Comparison of ENCODE assay signal across 1 cellular context in genomic region chr19:3986260-3987041, GRCh38.
TF ChIP-seq lines count a peak whose summit lies in the region.

No MANE protein-coding gene starts in this region.

TF ChIP-seq in HEK293, 187 proteins besides CTCF, POLR2A, EP300 and RAD21 (continued from another document and continues in another):
- TF ChIP-seq, protein P1, sequence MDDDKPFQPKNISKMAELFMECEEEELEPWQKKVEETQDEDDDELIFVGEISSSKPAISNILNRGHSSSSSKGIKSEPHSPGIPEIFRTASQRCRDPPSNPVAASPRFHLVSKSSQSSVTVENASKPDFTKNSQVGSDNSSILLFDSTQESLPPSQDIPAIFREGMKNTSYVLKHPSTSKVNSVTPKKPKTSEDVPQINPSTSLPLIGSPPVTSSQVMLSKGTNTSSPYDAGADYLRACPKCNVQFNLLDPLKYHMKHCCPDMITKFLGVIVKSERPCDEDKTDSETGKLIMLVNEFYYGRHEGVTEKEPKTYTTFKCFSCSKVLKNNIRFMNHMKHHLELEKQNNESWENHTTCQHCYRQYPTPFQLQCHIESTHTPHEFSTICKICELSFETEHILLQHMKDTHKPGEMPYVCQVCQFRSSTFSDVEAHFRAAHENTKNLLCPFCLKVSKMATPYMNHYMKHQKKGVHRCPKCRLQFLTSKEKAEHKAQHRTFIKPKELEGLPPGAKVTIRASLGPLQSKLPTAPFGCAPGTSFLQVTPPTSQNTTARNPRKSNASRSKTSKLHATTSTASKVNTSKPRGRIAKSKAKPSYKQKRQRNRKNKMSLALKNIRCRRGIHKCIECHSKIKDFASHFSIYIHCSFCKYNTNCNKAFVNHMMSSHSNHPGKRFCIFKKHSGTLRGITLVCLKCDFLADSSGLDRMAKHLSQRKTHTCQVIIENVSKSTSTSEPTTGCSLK (tag by site-specific recombination; IDR thresholded peaks at IDR 0.05), result no peak
- TF ChIP-seq ZNF302 (tag by site-specific recombination; IDR thresholded peaks at IDR 0.05; ENCODE audit: low read depth), result no peak
- no peak; the same call in 1 of the 2 replicates for TF ChIP-seq BCL11A (tag by site-specific recombination; IDR thresholded peaks at IDR 0.05; ENCODE audit: low read depth)
- no peak for TF ChIP-seq ZNF785 (tag by site-specific recombination; IDR thresholded peaks at IDR 0.05)
- no peak for TF ChIP-seq ZNF416 (tag by site-specific recombination; IDR thresholded peaks at IDR 0.05)
- TF ChIP-seq SP2 (tag by site-specific recombination; IDR thresholded peaks at IDR 0.05), result no peak
- no peak for TF ChIP-seq ZNF292 (tag by site-specific recombination; IDR thresholded peaks at IDR 0.05; ENCODE audit: borderline replicate concordance, low read depth)
- no peak for TF ChIP-seq ZNF433 (tag by site-specific recombination; IDR thresholded peaks at IDR 0.05; ENCODE audit: low read depth)
- TF ChIP-seq ZBTB20 (tag by site-specific recombination; IDR thresholded peaks at IDR 0.05), result no peak
- no peak for TF ChIP-seq ZNF544 (tag by site-specific recombination; IDR thresholded peaks at IDR 0.05)
- no peak for TF ChIP-seq ZNF16 (tag by site-specific recombination; IDR thresholded peaks at IDR 0.05; ENCODE audit: low read depth)
- no peak for TF ChIP-seq ZNF843 (tag by site-specific recombination; IDR thresholded peaks at IDR 0.05)
- TF ChIP-seq ZNF274 (IDR thresholded peaks at IDR 0.05; ENCODE audit: low read length), result no peak
- TF ChIP-seq ZNF274 (tag by site-specific recombination; IDR thresholded peaks at IDR 0.05; ENCODE audit: borderline replicate concordance), result no peak
- TF ChIP-seq ZNF837 (tag by site-specific recombination; IDR thresholded peaks at IDR 0.05), result no peak
- 0 out of 2 replicates have a peak, but pooled peaks have one; percentile 48 for TF ChIP-seq KLF8 (tag by site-specific recombination; IDR thresholded peaks at IDR 0.05)
- no peak for TF ChIP-seq ZNF530 (tag by site-specific recombination; IDR thresholded peaks at IDR 0.05; ENCODE audit: low read depth)
- TF ChIP-seq ZNF174 (tag by site-specific recombination; IDR thresholded peaks at IDR 0.05), result no peak
- TF ChIP-seq ZNF561 (tag by site-specific recombination; IDR thresholded peaks at IDR 0.05; ENCODE audit: borderline replicate concordance), result no peak; the same call in 1 of the 2 replicates
- TF ChIP-seq ZNF112 (tag by site-specific recombination; IDR thresholded peaks at IDR 0.05), result no peak
- TF ChIP-seq ZNF423 (tag by site-specific recombination; IDR thresholded peaks at IDR 0.05), result no peak
- TF ChIP-seq, protein P2, sequence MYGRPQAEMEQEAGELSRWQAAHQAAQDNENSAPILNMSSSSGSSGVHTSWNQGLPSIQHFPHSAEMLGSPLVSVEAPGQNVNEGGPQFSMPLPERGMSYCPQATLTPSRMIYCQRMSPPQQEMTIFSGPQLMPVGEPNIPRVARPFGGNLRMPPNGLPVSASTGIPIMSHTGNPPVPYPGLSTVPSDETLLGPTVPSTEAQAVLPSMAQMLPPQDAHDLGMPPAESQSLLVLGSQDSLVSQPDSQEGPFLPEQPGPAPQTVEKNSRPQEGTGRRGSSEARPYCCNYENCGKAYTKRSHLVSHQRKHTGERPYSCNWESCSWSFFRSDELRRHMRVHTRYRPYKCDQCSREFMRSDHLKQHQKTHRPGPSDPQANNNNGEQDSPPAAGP (tag by site-specific recombination; IDR thresholded peaks at IDR 0.05), result 0 out of 2 replicates have a peak, but pooled peaks have one; percentile 34
- TF ChIP-seq KLF10 (tag by site-specific recombination; IDR thresholded peaks at IDR 0.05), result peak; percentile 32
- TF ChIP-seq, protein P3, sequence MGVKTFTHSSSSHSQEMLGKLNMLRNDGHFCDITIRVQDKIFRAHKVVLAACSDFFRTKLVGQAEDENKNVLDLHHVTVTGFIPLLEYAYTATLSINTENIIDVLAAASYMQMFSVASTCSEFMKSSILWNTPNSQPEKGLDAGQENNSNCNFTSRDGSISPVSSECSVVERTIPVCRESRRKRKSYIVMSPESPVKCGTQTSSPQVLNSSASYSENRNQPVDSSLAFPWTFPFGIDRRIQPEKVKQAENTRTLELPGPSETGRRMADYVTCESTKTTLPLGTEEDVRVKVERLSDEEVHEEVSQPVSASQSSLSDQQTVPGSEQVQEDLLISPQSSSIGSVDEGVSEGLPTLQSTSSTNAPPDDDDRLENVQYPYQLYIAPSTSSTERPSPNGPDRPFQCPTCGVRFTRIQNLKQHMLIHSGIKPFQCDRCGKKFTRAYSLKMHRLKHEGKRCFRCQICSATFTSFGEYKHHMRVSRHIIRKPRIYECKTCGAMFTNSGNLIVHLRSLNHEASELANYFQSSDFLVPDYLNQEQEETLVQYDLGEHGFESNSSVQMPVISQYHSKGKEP (tag by site-specific recombination; IDR thresholded peaks at IDR 0.05), result peak; percentile 86
- TF ChIP-seq GLIS2 (tag by site-specific recombination; IDR thresholded peaks at IDR 0.05), result no peak
- no peak for TF ChIP-seq ZNF585B (tag by site-specific recombination; IDR thresholded peaks at IDR 0.05)
- TF ChIP-seq ZNF157 (tag by site-specific recombination; IDR thresholded peaks at IDR 0.05), result no peak
- TF ChIP-seq ZNF354C (tag by site-specific recombination; IDR thresholded peaks at IDR 0.05; ENCODE audit: borderline replicate concordance, low read depth), result no peak
- TF ChIP-seq ZNF26 (tag by site-specific recombination; IDR thresholded peaks at IDR 0.05), result no peak
- no peak for TF ChIP-seq ZNF138 (tag by site-specific recombination; IDR thresholded peaks at IDR 0.05; ENCODE audit: borderline replicate concordance)
- no peak for TF ChIP-seq ZNF155 (tag by site-specific recombination; IDR thresholded peaks at IDR 0.05)
- no peak for TF ChIP-seq ZNF37A (tag by site-specific recombination; IDR thresholded peaks at IDR 0.05)
- no peak for TF ChIP-seq ZNF133 (tag by site-specific recombination; IDR thresholded peaks at IDR 0.05)
- TF ChIP-seq, protein P4, sequence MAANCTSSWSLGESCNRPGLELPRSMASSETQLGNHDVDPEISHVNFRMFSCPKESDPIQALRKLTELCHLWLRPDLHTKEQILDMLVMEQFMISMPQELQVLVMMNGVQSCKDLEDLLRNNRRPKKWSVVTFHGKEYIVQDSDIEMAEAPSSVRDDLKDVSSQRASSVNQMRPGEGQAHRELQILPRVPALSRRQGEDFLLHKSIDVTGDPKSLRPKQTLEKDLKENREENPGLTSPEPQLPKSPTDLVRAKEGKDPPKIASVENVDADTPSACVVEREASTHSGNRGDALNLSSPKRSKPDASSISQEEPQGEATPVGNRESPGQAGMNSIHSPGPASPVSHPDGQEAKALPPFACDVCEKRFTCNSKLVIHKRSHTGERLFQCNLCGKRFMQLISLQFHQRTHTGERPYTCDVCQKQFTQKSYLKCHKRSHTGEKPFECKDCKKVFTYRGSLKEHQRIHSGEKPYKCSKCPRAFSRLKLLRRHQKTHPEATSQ (tag by site-specific recombination; IDR thresholded peaks at IDR 0.05), result no peak
- TF ChIP-seq PRDM4 (tag by site-specific recombination; IDR thresholded peaks at IDR 0.05), result peak; percentile 42; the same call in 1 of the 2 replicates
- TF ChIP-seq ZNF248 (tag by site-specific recombination; IDR thresholded peaks at IDR 0.05), result no peak
- no peak for TF ChIP-seq YY2 (tag by site-specific recombination; IDR thresholded peaks at IDR 0.05)
- TF ChIP-seq MZF1 (tag by site-specific recombination; IDR thresholded peaks at IDR 0.05; ENCODE audit: borderline replicate concordance), result peak; percentile 40; the same call in 1 of the 2 replicates
- TF ChIP-seq ZBTB49 (tag by site-specific recombination; IDR thresholded peaks at IDR 0.05; ENCODE audit: low read depth), result no peak
- no peak for TF ChIP-seq ZNF677 (tag by site-specific recombination; IDR thresholded peaks at IDR 0.05)
- TF ChIP-seq ZXDB (tag by site-specific recombination; IDR thresholded peaks at IDR 0.05), result peak; percentile 64; the same call in 1 of the 2 replicates
- TF ChIP-seq ZNF701 (tag by site-specific recombination; IDR thresholded peaks at IDR 0.05), result no peak
- no peak for TF ChIP-seq ZNF202 (tag by site-specific recombination; IDR thresholded peaks at IDR 0.05; ENCODE audit: borderline replicate concordance)
- no peak for TF ChIP-seq ZNF707 (tag by site-specific recombination; IDR thresholded peaks at IDR 0.05)
- no peak for TF ChIP-seq ZNF529 (tag by site-specific recombination; IDR thresholded peaks at IDR 0.05; ENCODE audit: insufficient replicate concordance)
- TF ChIP-seq, protein P5, sequence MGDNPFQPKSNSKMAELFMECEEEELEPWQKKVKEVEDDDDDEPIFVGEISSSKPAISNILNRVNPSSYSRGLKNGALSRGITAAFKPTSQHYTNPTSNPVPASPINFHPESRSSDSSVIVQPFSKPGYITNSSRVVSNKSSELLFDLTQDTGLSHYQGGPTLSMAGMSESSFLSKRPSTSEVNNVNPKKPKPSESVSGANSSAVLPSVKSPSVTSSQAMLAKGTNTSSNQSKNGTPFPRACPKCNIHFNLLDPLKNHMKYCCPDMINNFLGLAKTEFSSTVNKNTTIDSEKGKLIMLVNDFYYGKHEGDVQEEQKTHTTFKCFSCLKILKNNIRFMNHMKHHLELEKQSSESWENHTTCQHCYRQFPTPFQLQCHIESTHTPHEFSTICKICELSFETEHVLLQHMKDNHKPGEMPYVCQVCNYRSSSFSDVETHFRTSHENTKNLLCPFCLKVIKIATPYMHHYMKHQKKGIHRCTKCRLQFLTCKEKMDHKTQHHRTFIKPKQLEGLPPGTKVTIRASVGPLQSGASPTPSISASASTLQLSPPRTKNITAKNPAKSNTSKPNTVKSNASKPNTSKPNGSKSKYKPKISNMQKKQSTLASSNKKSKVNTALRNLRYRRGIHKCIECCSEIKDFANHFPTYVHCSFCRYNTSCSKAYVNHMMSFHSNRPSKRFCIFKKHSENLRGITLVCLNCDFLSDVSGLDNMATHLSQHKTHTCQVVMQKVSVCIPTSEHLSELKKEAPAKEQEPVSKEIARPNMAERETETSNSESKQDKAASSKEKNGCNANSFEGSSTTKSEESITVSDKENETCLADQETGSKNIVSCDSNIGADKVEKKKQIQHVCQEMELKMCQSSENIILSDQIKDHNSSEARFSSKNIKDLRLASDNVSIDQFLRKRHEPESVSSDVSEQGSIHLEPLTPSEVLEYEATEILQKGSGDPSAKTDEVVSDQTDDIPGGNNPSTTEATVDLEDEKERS (tag by site-specific recombination; IDR thresholded peaks at IDR 0.05), result no peak
- TF ChIP-seq ZNF548 (tag by site-specific recombination; IDR thresholded peaks at IDR 0.05), result no peak
- peak; percentile 63 for TF ChIP-seq ZNF341 (tag by site-specific recombination; IDR thresholded peaks at IDR 0.05; ENCODE audit: low read depth)
- no peak for TF ChIP-seq ZNF768 (tag by site-specific recombination; IDR thresholded peaks at IDR 0.05)
- TF ChIP-seq, protein P6, sequence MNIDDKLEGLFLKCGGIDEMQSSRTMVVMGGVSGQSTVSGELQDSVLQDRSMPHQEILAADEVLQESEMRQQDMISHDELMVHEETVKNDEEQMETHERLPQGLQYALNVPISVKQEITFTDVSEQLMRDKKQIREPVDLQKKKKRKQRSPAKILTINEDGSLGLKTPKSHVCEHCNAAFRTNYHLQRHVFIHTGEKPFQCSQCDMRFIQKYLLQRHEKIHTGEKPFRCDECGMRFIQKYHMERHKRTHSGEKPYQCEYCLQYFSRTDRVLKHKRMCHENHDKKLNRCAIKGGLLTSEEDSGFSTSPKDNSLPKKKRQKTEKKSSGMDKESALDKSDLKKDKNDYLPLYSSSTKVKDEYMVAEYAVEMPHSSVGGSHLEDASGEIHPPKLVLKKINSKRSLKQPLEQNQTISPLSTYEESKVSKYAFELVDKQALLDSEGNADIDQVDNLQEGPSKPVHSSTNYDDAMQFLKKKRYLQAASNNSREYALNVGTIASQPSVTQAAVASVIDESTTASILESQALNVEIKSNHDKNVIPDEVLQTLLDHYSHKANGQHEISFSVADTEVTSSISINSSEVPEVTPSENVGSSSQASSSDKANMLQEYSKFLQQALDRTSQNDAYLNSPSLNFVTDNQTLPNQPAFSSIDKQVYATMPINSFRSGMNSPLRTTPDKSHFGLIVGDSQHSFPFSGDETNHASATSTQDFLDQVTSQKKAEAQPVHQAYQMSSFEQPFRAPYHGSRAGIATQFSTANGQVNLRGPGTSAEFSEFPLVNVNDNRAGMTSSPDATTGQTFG (tag by site-specific recombination; IDR thresholded peaks at IDR 0.05; ENCODE audit: borderline replicate concordance), result no peak
